In the genomic region with DNA sequence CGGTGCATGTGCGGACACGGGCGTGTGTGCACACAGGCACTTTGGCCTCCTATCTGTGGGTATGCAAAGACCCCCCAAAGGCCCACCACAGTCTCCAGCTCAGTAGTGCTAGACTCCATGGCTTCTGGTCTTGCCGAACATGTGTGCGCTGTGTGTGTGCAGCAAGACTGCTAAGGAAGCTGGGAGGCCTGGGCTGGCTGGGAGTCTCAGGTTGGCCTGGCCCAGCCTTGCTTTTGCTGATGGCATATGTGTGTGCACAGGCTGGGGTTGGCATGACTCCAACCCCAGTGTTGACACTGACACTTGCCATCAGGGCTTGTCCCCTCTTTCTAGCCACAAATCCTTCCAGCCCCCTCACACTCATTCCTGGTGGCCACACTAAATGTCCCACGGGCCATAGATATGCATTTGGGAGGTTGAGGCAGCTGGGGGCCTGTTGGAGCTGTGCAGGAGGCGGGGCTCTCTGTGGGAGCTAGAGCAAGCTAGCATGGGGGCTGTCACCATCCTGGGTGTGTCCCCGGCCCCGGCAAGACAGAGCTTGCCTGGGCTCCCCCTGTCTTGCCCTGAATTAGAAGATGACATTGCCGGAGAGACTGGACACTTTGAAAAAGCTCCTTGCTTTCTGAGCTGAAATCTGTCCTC, we compare ENCODE assay signal across 16 cellular contexts.
DNase-seq lines count a peak whose midpoint lies in the region; ATAC-seq and TF ChIP-seq lines count a peak whose summit lies in the region.
"Had no signal": no experiment of that assay in that cellular context is flagged by ENCODE, and none has a peak within 500 bp of the region (broad histone marks: within the 10 kb centered on the region; RNA-seq: fewer than 3 reads in every experiment).

No MANE protein-coding gene starts in this region.

- no peak overlapping the region for H3K4me3 Mint-ChIP-seq in chondrocyte (ENCODE audit: unreplicated experiment)

- H3K27ac Mint-ChIP-seq in chondrocyte (ENCODE audit: unreplicated experiment): no peak overlapping the region

- no peaks in the 10 kb centered on the region for H3K27me3 ChIP-seq in right atrium auricular region
- H3K27me3 ChIP-seq in sigmoid colon: peaks cover 0 to 8% (median 0%) of the 10 kb centered on the region in 3 donors
- H3K27me3 ChIP-seq: SJSA1 had no signal

- TF ChIP-seq POLR2A in sigmoid colon (IDR thresholded peaks at IDR 0.05): no peak

- peak; percentile 14 for DNase-seq in Right ventricle myocardium inferior (ENCODE audit: missing footprints)
- no peak for DNase-seq in right atrium auricular region (ENCODE audit: low spot score)
- DNase-seq in NCI-H1105 (lab: John Stamatoyannopoulos, UW): peak; percentile 39
- peak; percentile 62 for DNase-seq in chondrocyte (ENCODE audit: low spot score)
- peak; percentile 17 for DNase-seq in sigmoid colon
- no peak for DNase-seq in NCI-H526 (lab: John Stamatoyannopoulos, UW)
- DNase-seq: H7, NCI-H1694 treated with DMSO at 0.1 percent for 48 hours, NCI-H2107, NCI-H446, PC-9, T-helper 2 cell had no signal

- H3K36me3 Mint-ChIP-seq in chondrocyte (ENCODE audit: low read depth): no peaks in the 10 kb centered on the region

- no peaks in the 10 kb centered on the region for H3K9me3 ChIP-seq in right atrium auricular region
- no peaks in the 10 kb centered on the region for H3K9me3 ChIP-seq in sigmoid colon
- H3K9me3 ChIP-seq: SJSA1 had no signal

- no peaks in the 10 kb centered on the region for H3K9me3 Mint-ChIP-seq in chondrocyte (ENCODE audit: low read depth)

- H3K27ac ChIP-seq in right atrium auricular region (no peak overlapping the region), sigmoid colon (no peak overlapping the region)
- H3K27ac ChIP-seq: C4-2B, PC-9, SJSA1 had no signal

- peaks cover 35% of the 10 kb centered on the region for H3K4me1 Mint-ChIP-seq in chondrocyte (ENCODE audit: low read depth)

- H3K36me3 ChIP-seq in right atrium auricular region (no peaks in the 10 kb centered on the region), sigmoid colon (no peaks in the 10 kb centered on the region)
- H3K36me3 ChIP-seq: SJSA1 had no signal

- ATAC-seq in Right ventricle myocardium inferior (no peak), GM21381 (IDR thresholded peaks at IDR 0.05; ENCODE audit: unreplicated experiment) (no peak), GM19397 (IDR thresholded peaks at IDR 0.05; ENCODE audit: unreplicated experiment) (no peak)

- H3K4me1 ChIP-seq in right atrium auricular region (no peaks in the 10 kb centered on the region), sigmoid colon (no peaks in the 10 kb centered on the region)

- H3K4me3 ChIP-seq in right atrium auricular region (no peak overlapping the region), sigmoid colon (no peak overlapping the region)
- H3K4me3 ChIP-seq: PC-9, SJSA1 had no signal

- H3K27me3 Mint-ChIP-seq in chondrocyte (ENCODE audit: low read depth): no peaks in the 10 kb centered on the region

- TF ChIP-seq EP300 in sigmoid colon (IDR thresholded peaks at IDR 0.05): no peak

- no peak for TF ChIP-seq CTCF in right atrium auricular region (IDR thresholded peaks at IDR 0.05)
- TF ChIP-seq CTCF in chondrocyte (IDR thresholded peaks at IDR 0.05): no peak
- no peak for TF ChIP-seq CTCF in sigmoid colon (IDR thresholded peaks at IDR 0.05)

- 81 to 89% methylated on average over 11 of the region's 11 CpGs for WGBS in sigmoid colon, 2 donors

- intact Hi-C loops in Right ventricle myocardium inferior (cut with DNase I) (no loop called here), sigmoid colon (cut with DNase I) (no loop called here)

Comparison
In these comparisons a context has a peak if more than half of its experiments do, and no peak if none do; other contexts are left out.
1. DNase-seq: peak in Right ventricle myocardium inferior (single experiment), NCI-H1105 (single experiment), chondrocyte (single experiment) and sigmoid colon (single experiment); none in right atrium auricular region (single experiment) and NCI-H526 (0 of 2).